In the genomic region with DNA sequence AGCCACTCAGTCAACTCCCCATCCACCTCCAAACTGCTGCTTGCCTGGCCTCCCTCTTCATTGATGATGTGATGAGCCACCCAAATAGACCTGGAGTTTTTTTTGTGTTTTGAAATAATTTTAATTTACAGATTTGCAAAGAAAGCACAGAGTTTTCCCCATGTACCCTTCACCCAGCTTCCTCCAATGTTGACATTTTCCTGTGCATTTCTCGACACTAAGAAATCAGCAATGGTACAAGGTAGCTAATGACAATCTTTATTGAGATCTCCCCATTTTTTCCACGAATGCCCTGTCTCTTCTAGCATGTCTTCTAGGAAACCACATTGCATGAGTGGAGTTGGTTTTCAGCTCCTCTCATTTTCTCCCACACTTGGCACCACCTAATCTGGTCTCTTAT, we compare ENCODE assay signal across 9 cellular contexts. TPM values are rescaled to one million over a fixed set of nuclear protein-coding genes. Genes with fewer than 3 reads are reported as not detected.
"Had no signal": no experiment of that assay in that cellular context is flagged by ENCODE, and none has a peak within 500 bp of the region (broad histone marks: within the 10 kb centered on the region; RNA-seq: fewer than 3 reads in every experiment).

No MANE protein-coding gene starts in this region.

- DNase-seq: GM23248, GOT3, H7, H9, HCEC 1CT, HFFc6 had no signal

- H3K27ac ChIP-seq: GM23248 had no signal

- H3K4me1 ChIP-seq: HAP-1 had no signal

- H3K36me3 ChIP-seq: HAP-1 had no signal

- H3K4me3 ChIP-seq: GM23248, GM23338, HAP-1 had no signal

- H3K9me3 ChIP-seq: HAP-1 had no signal

RNA-seq across cellular contexts. Expression of gene PPP1R14C, which starts 30.1 kb away (rescaled TPM):
- total RNA-seq: H4 had no signal
